ENCODE assay signal across 1 cellular context in the genomic region with DNA sequence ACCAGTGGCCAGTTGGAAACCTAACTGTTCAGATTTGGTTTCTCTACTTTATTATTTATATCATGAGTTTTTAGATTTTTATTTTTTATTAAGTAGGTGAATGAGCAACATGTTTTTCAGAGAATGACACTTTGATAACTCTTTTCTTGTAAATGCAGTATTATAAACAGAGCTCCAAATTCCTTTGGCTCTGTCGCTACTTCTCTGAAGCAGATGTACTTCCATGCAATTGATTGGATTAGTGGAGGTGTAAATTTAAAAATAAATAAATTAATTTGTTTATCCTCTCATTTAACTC.
TF ChIP-seq lines count a peak whose summit lies in the region.

No MANE protein-coding gene starts in this region.

TF ChIP-seq in SK-N-SH, 30 proteins besides CTCF, POLR2A, EP300 and RAD21 (continued from another document):
- TF ChIP-seq, protein P1, sequence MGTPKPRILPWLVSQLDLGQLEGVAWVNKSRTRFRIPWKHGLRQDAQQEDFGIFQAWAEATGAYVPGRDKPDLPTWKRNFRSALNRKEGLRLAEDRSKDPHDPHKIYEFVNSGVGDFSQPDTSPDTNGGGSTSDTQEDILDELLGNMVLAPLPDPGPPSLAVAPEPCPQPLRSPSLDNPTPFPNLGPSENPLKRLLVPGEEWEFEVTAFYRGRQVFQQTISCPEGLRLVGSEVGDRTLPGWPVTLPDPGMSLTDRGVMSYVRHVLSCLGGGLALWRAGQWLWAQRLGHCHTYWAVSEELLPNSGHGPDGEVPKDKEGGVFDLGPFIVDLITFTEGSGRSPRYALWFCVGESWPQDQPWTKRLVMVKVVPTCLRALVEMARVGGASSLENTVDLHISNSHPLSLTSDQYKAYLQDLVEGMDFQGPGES (IDR thresholded peaks at IDR 0.05; ENCODE audit: low read depth, low read length), result no peak
- TF ChIP-seq, protein P2, sequence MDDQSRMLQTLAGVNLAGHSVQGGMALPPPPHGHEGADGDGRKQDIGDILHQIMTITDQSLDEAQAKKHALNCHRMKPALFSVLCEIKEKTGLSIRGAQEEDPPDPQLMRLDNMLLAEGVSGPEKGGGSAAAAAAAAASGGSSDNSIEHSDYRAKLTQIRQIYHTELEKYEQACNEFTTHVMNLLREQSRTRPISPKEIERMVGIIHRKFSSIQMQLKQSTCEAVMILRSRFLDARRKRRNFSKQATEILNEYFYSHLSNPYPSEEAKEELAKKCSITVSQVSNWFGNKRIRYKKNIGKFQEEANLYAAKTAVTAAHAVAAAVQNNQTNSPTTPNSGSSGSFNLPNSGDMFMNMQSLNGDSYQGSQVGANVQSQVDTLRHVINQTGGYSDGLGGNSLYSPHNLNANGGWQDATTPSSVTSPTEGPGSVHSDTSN (IDR thresholded peaks at IDR 0.05), result no peak
- TF ChIP-seq TEAD4 (IDR thresholded peaks at IDR 0.05; ENCODE audit: borderline replicate concordance, insufficient read depth) (no peak), RFX5 (IDR thresholded peaks at IDR 0.05; ENCODE audit: low read length) (no peak)
- TF ChIP-seq, protein P3, sequence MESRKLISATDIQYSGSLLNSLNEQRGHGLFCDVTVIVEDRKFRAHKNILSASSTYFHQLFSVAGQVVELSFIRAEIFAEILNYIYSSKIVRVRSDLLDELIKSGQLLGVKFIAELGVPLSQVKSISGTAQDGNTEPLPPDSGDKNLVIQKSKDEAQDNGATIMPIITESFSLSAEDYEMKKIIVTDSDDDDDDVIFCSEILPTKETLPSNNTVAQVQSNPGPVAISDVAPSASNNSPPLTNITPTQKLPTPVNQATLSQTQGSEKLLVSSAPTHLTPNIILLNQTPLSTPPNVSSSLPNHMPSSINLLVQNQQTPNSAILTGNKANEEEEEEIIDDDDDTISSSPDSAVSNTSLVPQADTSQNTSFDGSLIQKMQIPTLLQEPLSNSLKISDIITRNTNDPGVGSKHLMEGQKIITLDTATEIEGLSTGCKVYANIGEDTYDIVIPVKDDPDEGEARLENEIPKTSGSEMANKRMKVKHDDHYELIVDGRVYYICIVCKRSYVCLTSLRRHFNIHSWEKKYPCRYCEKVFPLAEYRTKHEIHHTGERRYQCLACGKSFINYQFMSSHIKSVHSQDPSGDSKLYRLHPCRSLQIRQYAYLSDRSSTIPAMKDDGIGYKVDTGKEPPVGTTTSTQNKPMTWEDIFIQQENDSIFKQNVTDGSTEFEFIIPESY (IDR thresholded peaks at IDR 0.05; ENCODE audit: borderline replicate concordance, low read depth), result no peak
- TF ChIP-seq, protein P4, sequence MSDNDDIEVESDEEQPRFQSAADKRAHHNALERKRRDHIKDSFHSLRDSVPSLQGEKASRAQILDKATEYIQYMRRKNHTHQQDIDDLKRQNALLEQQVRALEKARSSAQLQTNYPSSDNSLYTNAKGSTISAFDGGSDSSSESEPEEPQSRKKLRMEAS (IDR thresholded peaks at IDR 0.05; ENCODE audit: low read depth), result no peak
